In genomic region chr1:163265547-163265946, GRCh38 we compare ENCODE assay signal across 25 cellular contexts.
"Had no signal": no experiment of that assay in that cellular context is flagged by ENCODE, and none has a peak within 500 bp of the region (broad histone marks: within the 10 kb centered on the region; RNA-seq: fewer than 3 reads in every experiment).

No MANE protein-coding gene starts in this region.

- H3K9me3 Mint-ChIP-seq: activated CD4-positive, alpha-beta T cell treated with anti-CD3 and anti-CD28 coated beads, Interleukin-2, amount 10 ng/mL, durations not matched to agents 7 days and 5 days; activated naive CD8-positive, alpha-beta T cell treated with anti-CD3 and anti-CD28 coated beads, Interleukin-2, amount 10 ng/mL, durations not matched to agents 7 days and 5 days; activated T-cell treated with anti-CD3 and anti-CD28 coated beads, Interleukin-2, amount 50 U/mL, for 72 hours had no signal

- H3K27me3 Mint-ChIP-seq: activated CD4-positive, alpha-beta T cell treated with anti-CD3 and anti-CD28 coated beads, Interleukin-2, amount 10 ng/mL, durations not matched to agents 7 days and 5 days; activated CD8-positive, alpha-beta T cell treated with anti-CD3 and anti-CD28 coated beads for 36 hours; activated naive CD8-positive, alpha-beta T cell treated with anti-CD3 and anti-CD28 coated beads, Interleukin-2, amount 10 ng/mL, durations not matched to agents 7 days and 5 days; T-cell had no signal

- H3K4me1 Mint-ChIP-seq: T-cell had no signal

- H3K4me3 ChIP-seq: adrenal gland, MG63, SK-N-MC had no signal

- DNase-seq: activated CD4-positive, alpha-beta T cell treated with anti-CD3 and anti-CD28 coated beads, Interleukin-2, amount 10 ng/mL, durations not matched to agents 7 days and 5 days; activated CD4-positive, CD25-positive, alpha-beta regulatory T cell; activated CD8-positive, alpha-beta memory T cell treated with anti-CD3 and anti-CD28 coated beads, Interleukin-2, amount 50 U/mL, for 4 hours; activated CD8-positive, alpha-beta T cell treated with anti-CD3 and anti-CD28 coated beads for 36 hours; activated naive CD4-positive, alpha-beta T cell treated with anti-CD3 and anti-CD28 coated beads, Interleukin-2, amount 50 U/mL, for 16 hours; activated naive CD8-positive, alpha-beta T cell treated with anti-CD3 and anti-CD28 coated beads, Interleukin-2, amount 10 ng/mL, durations not matched to agents 7 days and 5 days; activated T-cell treated with anti-CD3 and anti-CD28 coated beads, Interleukin-2, amount 50 U/mL, for 72 hours; adrenal gland; anterior cingulate cortex; cerebellar nuclear complex; MG63; NCI-H1092; NCI-H1417; NCI-H2029 treated with DMSO at 0.1 percent for 48 hours; NCI-H345; NCI-H510A; NCI-H526 treated with DMSO at 0.1 percent for 48 hours; NCI-H82; PC-3; SIG-M5; T-cell; T-helper 2 cell; T1000 had no signal

- H3K4me3 Mint-ChIP-seq: activated CD4-positive, alpha-beta T cell treated with anti-CD3 and anti-CD28 coated beads, Interleukin-2, amount 10 ng/mL, durations not matched to agents 7 days and 5 days; activated CD8-positive, alpha-beta T cell treated with anti-CD3 and anti-CD28 coated beads for 36 hours; activated naive CD8-positive, alpha-beta T cell treated with anti-CD3 and anti-CD28 coated beads, Interleukin-2, amount 10 ng/mL, durations not matched to agents 7 days and 5 days; activated T-cell treated with anti-CD3 and anti-CD28 coated beads, Interleukin-2, amount 50 U/mL, for 72 hours; T-cell had no signal

- H3K27me3 ChIP-seq: adrenal gland, MG63 had no signal

- H3K36me3 ChIP-seq: adrenal gland, MG63 had no signal

- H3K27ac Mint-ChIP-seq: activated CD4-positive, alpha-beta T cell treated with anti-CD3 and anti-CD28 coated beads, Interleukin-2, amount 10 ng/mL, durations not matched to agents 7 days and 5 days; activated CD8-positive, alpha-beta T cell treated with anti-CD3 and anti-CD28 coated beads for 36 hours; activated naive CD8-positive, alpha-beta T cell treated with anti-CD3 and anti-CD28 coated beads, Interleukin-2, amount 10 ng/mL, durations not matched to agents 7 days and 5 days; activated T-cell treated with anti-CD3 and anti-CD28 coated beads, Interleukin-2, amount 50 U/mL, for 72 hours; T-cell had no signal

- H3K4me1 ChIP-seq: adrenal gland had no signal

- H3K27ac ChIP-seq: adrenal gland, SK-N-MC, VCaP had no signal

- H3K9me3 ChIP-seq: adrenal gland, MG63 had no signal
